ENCODE assay signal across 1 cellular context in genomic region chr4:154838155-154838554, GRCh38.
TF ChIP-seq lines count a peak whose summit lies in the region.

No MANE protein-coding gene starts in this region.

TF ChIP-seq in SK-N-SH treated with all-trans-retinoic acid at 6 μM for 48 hours, 23 proteins besides CTCF, POLR2A, EP300 and RAD21:
- TF ChIP-seq, protein P1, sequence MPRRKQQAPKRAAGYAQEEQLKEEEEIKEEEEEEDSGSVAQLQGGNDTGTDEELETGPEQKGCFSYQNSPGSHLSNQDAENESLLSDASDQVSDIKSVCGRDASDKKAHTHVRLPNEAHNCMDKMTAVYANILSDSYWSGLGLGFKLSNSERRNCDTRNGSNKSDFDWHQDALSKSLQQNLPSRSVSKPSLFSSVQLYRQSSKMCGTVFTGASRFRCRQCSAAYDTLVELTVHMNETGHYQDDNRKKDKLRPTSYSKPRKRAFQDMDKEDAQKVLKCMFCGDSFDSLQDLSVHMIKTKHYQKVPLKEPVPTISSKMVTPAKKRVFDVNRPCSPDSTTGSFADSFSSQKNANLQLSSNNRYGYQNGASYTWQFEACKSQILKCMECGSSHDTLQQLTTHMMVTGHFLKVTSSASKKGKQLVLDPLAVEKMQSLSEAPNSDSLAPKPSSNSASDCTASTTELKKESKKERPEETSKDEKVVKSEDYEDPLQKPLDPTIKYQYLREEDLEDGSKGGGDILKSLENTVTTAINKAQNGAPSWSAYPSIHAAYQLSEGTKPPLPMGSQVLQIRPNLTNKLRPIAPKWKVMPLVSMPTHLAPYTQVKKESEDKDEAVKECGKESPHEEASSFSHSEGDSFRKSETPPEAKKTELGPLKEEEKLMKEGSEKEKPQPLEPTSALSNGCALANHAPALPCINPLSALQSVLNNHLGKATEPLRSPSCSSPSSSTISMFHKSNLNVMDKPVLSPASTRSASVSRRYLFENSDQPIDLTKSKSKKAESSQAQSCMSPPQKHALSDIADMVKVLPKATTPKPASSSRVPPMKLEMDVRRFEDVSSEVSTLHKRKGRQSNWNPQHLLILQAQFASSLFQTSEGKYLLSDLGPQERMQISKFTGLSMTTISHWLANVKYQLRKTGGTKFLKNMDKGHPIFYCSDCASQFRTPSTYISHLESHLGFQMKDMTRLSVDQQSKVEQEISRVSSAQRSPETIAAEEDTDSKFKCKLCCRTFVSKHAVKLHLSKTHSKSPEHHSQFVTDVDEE (CRISPR knock-in tag; IDR thresholded peaks at IDR 0.05): 0 out of 2 replicates have a peak, but pooled peaks have one; percentile 58
- TF ChIP-seq, protein P2, sequence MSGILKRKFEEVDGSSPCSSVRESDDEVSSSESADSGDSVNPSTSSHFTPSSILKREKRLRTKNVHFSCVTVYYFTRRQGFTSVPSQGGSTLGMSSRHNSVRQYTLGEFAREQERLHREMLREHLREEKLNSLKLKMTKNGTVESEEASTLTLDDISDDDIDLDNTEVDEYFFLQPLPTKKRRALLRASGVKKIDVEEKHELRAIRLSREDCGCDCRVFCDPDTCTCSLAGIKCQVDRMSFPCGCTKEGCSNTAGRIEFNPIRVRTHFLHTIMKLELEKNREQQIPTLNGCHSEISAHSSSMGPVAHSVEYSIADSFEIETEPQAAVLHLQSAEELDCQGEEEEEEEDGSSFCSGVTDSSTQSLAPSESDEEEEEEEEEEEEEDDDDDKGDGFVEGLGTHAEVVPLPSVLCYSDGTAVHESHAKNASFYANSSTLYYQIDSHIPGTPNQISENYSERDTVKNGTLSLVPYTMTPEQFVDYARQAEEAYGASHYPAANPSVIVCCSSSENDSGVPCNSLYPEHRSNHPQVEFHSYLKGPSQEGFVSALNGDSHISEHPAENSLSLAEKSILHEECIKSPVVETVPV (CRISPR knock-in tag; IDR thresholded peaks at IDR 0.05): no peak
